In genomic region chr16:3983081-3983520, GRCh38 we compare ENCODE assay signal across 8 cellular contexts.
DNase-seq lines count a peak whose midpoint lies in the region; ATAC-seq and TF ChIP-seq lines count a peak whose summit lies in the region.

No MANE protein-coding gene starts in this region.

- no peak for TF ChIP-seq POLR2A in right lobe of liver (IDR thresholded peaks at IDR 0.05)

- WGBS in right lobe of liver (ENCODE audit: insufficient coverage, low coverage, low lambda C conversion rate, missing lambda C conversion rate) = 2% methylated on average over 8 of the region's 22 CpGs

- peaks cover 16% of the 10 kb centered on the region for H3K4me1 Mint-ChIP-seq in dendritic cell treated with granulocyte-macrophage colony-stimulating factor and Interleukin-4, amounts not matched to agents 40 ng/mL and 50 ng/mL, for 4 days (ENCODE audit: low read depth)
- H3K4me1 Mint-ChIP-seq in stimulated activated naive B cell treated with anti-CD40 and anti-IgM and Interleukin-4, amounts not matched to agents 10 μg/mL and 1 μg/mL and 100 μg/mL, for 72 hours = peaks cover 9 to 10% of the 10 kb centered on the region in 2 donors

- no peak overlapping the region for H3K4me3 ChIP-seq in right lobe of liver

- peaks cover 69% of the 10 kb centered on the region for H3K36me3 Mint-ChIP-seq in dendritic cell treated with granulocyte-macrophage colony-stimulating factor and Interleukin-4, amounts not matched to agents 40 ng/mL and 50 ng/mL, for 4 days (ENCODE audit: low read depth)
- H3K36me3 Mint-ChIP-seq in stimulated activated naive B cell treated with anti-CD40 and anti-IgM and Interleukin-4, amounts not matched to agents 10 μg/mL and 1 μg/mL and 100 μg/mL, for 72 hours = peaks cover 4 to 11% of the 10 kb centered on the region in 2 donors

- H3K27ac ChIP-seq in right lobe of liver = no peak overlapping the region

- no peaks in the 10 kb centered on the region for H3K27me3 ChIP-seq in right lobe of liver

- peak overlapping the region; percentile 21 for H3K4me3 Mint-ChIP-seq in dendritic cell treated with granulocyte-macrophage colony-stimulating factor and Interleukin-4, amounts not matched to agents 40 ng/mL and 50 ng/mL, for 4 days
- peak overlapping the region in 1 of 2 donors; percentile 38 for H3K4me3 Mint-ChIP-seq in stimulated activated naive B cell treated with anti-CD40 and anti-IgM and Interleukin-4, amounts not matched to agents 10 μg/mL and 1 μg/mL and 100 μg/mL, for 72 hours

- H3K9me3 Mint-ChIP-seq in dendritic cell treated with granulocyte-macrophage colony-stimulating factor and Interleukin-4, amounts not matched to agents 40 ng/mL and 50 ng/mL, for 4 days = no peaks in the 10 kb centered on the region
- H3K9me3 Mint-ChIP-seq in stimulated activated naive B cell treated with anti-CD40 and anti-IgM and Interleukin-4, amounts not matched to agents 10 μg/mL and 1 μg/mL and 100 μg/mL, for 72 hours = no peaks in the 10 kb centered on the region

- peak overlapping the region; percentile 2 for H3K27ac Mint-ChIP-seq in dendritic cell treated with granulocyte-macrophage colony-stimulating factor and Interleukin-4, amounts not matched to agents 40 ng/mL and 50 ng/mL, for 4 days
- H3K27ac Mint-ChIP-seq in stimulated activated naive B cell treated with anti-CD40 and anti-IgM and Interleukin-4, amounts not matched to agents 10 μg/mL and 1 μg/mL and 100 μg/mL, for 72 hours = peak overlapping the region; percentile 63

- no peaks in the 10 kb centered on the region for H3K9me3 ChIP-seq in right lobe of liver

- H3K27me3 Mint-ChIP-seq in dendritic cell treated with granulocyte-macrophage colony-stimulating factor and Interleukin-4, amounts not matched to agents 40 ng/mL and 50 ng/mL, for 4 days = peaks cover 6% of the 10 kb centered on the region
- H3K27me3 Mint-ChIP-seq in stimulated activated naive B cell treated with anti-CD40 and anti-IgM and Interleukin-4, amounts not matched to agents 10 μg/mL and 1 μg/mL and 100 μg/mL, for 72 hours = peaks cover 8% of the 10 kb centered on the region in 2 donors

- no peaks in the 10 kb centered on the region for H3K4me1 ChIP-seq in right lobe of liver

- TF ChIP-seq CTCF in right lobe of liver (IDR thresholded peaks at IDR 0.05) = peak; percentile 80 to 83 (median 81)

- ATAC-seq in right lobe of liver = peak; percentile 94 to 98 (median 96)
- ATAC-seq in stimulated activated naive B cell treated with anti-CD40 and anti-IgM and Interleukin-4, amounts not matched to agents 10 μg/mL and 1 μg/mL and 100 μg/mL, for 72 hours (replicated peaks) = peak; percentile 77 to 88

- intact Hi-C loops in dendritic cell treated with granulocyte-macrophage colony-stimulating factor and Interleukin-4, amounts not matched to agents 40 ng/mL and 50 ng/mL, for 4 days (cut with micrococcal nuclease) = loop anchor here (2.0 to 10.0 kb wide), 3 partner anchors 132 to 352 kb away; partner anchors contain the start of gene ADCY9
- intact Hi-C loops in right lobe of liver (cut with DNase I) = loop anchor here (10.0 kb wide), 3 partner anchors 192 to 282 kb away; no protein-coding TSS in a partner anchor

- DNase-seq in EH (ENCODE audit: low read depth) (peak; percentile 68), NCI-H146 treated with DMSO at 0.1 percent for 48 hours (lab: John Stamatoyannopoulos, UW; ENCODE audit: unreplicated experiment) (peak; percentile 72), right lobe of liver (peak; percentile 81 to 85 (median 82)), cortex of kidney (lab: John Stamatoyannopoulos, UW) (no peak), GOT3 (lab: John Stamatoyannopoulos, UW) (no peak)
- peak; percentile 36 for DNase-seq in activated CD4-positive, CD25-positive, alpha-beta regulatory T cell treated with anti-CD3 and anti-CD28 coated beads, Interleukin-2, amount 50 U/mL, for 72 hours
- DNase-seq in stimulated activated naive B cell treated with anti-CD40 and anti-IgM and Interleukin-4, amounts not matched to agents 10 μg/mL and 1 μg/mL and 100 μg/mL, for 72 hours = peak; percentile 23

- H3K36me3 ChIP-seq in right lobe of liver = peaks cover 0 to 15% (median 0%) of the 10 kb centered on the region in 4 donors

Comparison
In these comparisons a context has a peak if more than half of its experiments do, and no peak if none do; other contexts are left out.
1. DNase-seq: peak in EH (single experiment), NCI-H146 treated with DMSO at 0.1 percent for 48 hours (single experiment), activated CD4-positive, CD25-positive, alpha-beta regulatory T cell treated with anti-CD3 and anti-CD28 coated beads, Interleukin-2, amount 50 U/mL, for 72 hours (single experiment), right lobe of liver (3 of 3) and stimulated activated naive B cell treated with anti-CD40 and anti-IgM and Interleukin-4, amounts not matched to agents 10 μg/mL and 1 μg/mL and 100 μg/mL, for 72 hours (single experiment); none in cortex of kidney (single experiment) and GOT3 (single experiment).